ENCODE assay signal across 3 cellular contexts in the genomic region with DNA sequence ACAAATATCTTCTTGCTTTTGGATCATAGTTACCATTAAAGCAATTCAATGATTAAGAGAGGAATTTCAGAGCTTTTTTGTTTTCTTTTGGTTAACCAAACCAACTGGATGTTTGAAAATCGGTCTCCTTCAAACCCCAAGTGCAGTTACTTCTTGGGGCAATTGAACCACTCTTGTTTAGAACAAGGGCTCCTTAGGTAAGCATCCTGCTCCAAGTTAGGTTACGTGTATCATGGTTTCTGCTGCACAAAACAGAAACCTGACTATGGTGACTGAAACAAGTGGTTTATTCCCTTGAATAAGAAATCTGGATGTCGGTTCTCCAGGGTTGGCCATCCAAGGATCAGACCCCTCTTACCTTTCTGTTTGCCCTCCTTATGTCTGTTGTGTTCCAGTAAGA.
"Had no signal": no experiment of that assay in that cellular context is flagged by ENCODE, and none has a peak within 500 bp of the region (broad histone marks: within the 10 kb centered on the region; RNA-seq: fewer than 3 reads in every experiment).

No MANE protein-coding gene starts in this region.

- DNase-seq: GDM1, GF-D8 had no signal

- ATAC-seq: GM12878 had no signal

- H3K4me3 ChIP-seq: GM12878 had no signal
